Comparison of ENCODE assay signal across 30 cellular contexts in genomic region chr2:71587509-71588073, GRCh38.
"Had no signal": no experiment of that assay in that cellular context is flagged by ENCODE, and none has a peak within 500 bp of the region (broad histone marks: within the 10 kb centered on the region; RNA-seq: fewer than 3 reads in every experiment).

No MANE protein-coding gene starts in this region.

- H3K27me3 ChIP-seq: brain microvascular endothelial cell, dorsolateral prefrontal cortex, esophagus muscularis mucosa, gastrocnemius medialis, heart left ventricle had no signal

- H3K36me3 Mint-ChIP-seq: activated naive CD8-positive, alpha-beta T cell; WTC11 had no signal

- DNase-seq: activated CD4-positive, alpha-beta T cell treated with anti-CD3 and anti-CD28 coated beads for 48 hours; activated CD4-positive, alpha-beta T cell treated with anti-CD3 and anti-CD28 coated beads, Interleukin-2, amount 50 U/mL, for 1 hour; activated CD4-positive, alpha-beta T cell treated with anti-CD3 and anti-CD28 coated beads, Interleukin-2, amount 50 U/mL, for 48 hours; activated CD8-positive, alpha-beta memory T cell treated with anti-CD3 and anti-CD28 coated beads for 24 hours; activated CD8-positive, alpha-beta T cell treated with anti-CD3 and anti-CD28 coated beads for 36 hours; activated effector memory CD4-positive, alpha-beta T cell treated with Interleukin-2 at 50 U/mL for 16 hours; activated gamma-delta T cell treated with Interleukin-2 at 50 U/mL for 16 hours; activated naive CD4-positive, alpha-beta T cell treated with anti-CD3 and anti-CD28 coated beads, Interleukin-2, amount 50 U/mL, for 16 hours; activated naive CD4-positive, alpha-beta T cell treated with Interleukin-2 at 50 U/mL for 16 hours; activated T-cell treated with anti-CD3 and anti-CD28 coated beads, Interleukin-2, amount 50 U/mL, for 4 hours; amniotic stem cell; anterior cingulate cortex; brain microvascular endothelial cell; dorsolateral prefrontal cortex; effector memory CD4-positive, alpha-beta T cell; endodermal cell; erythroblast; foreskin keratinocyte; gastrocnemius medialis; glutamatergic neuron; heart left ventricle; T-helper 2 cell had no signal

- H3K4me3 ChIP-seq: coronary artery, dorsolateral prefrontal cortex, esophagus muscularis mucosa, gastrocnemius medialis, heart left ventricle had no signal

- H3K36me3 ChIP-seq: brain microvascular endothelial cell had no signal

- H3K4me1 ChIP-seq: foreskin keratinocyte, heart left ventricle had no signal

- H3K4me3 Mint-ChIP-seq: activated CD8-positive, alpha-beta T cell treated with anti-CD3 and anti-CD28 coated beads for 36 hours; activated naive CD8-positive, alpha-beta T cell; activated T-cell treated with anti-CD3 and anti-CD28 coated beads, Interleukin-2, amount 50 U/mL, for 4 hours; activated T-helper 17 cell treated with anti-CD3 and anti-CD28 coated beads, Interleukin-2, amount 50 U/mL, for 72 hours; central memory CD8-positive, alpha-beta T cell; dendritic cell treated with granulocyte-macrophage colony-stimulating factor and Interleukin-4, amounts not matched to agents 40 ng/mL and 50 ng/mL, for 4 days; endodermal cell; WTC11 had no signal

- H3K27ac Mint-ChIP-seq: activated CD8-positive, alpha-beta T cell treated with anti-CD3 and anti-CD28 coated beads for 36 hours; activated naive CD8-positive, alpha-beta T cell; activated T-helper 17 cell treated with anti-CD3 and anti-CD28 coated beads, Interleukin-2, amount 50 U/mL, for 72 hours; endodermal cell; WTC11 had no signal

- H3K4me1 Mint-ChIP-seq: activated T-helper 17 cell treated with anti-CD3 and anti-CD28 coated beads, Interleukin-2, amount 50 U/mL, for 72 hours; central memory CD8-positive, alpha-beta T cell had no signal

- H3K27me3 Mint-ChIP-seq: activated CD8-positive, alpha-beta T cell treated with anti-CD3 and anti-CD28 coated beads for 36 hours; activated naive CD8-positive, alpha-beta T cell; activated T-helper 17 cell treated with anti-CD3 and anti-CD28 coated beads, Interleukin-2, amount 50 U/mL, for 72 hours; dendritic cell treated with granulocyte-macrophage colony-stimulating factor and Interleukin-4, amounts not matched to agents 40 ng/mL and 50 ng/mL, for 4 days had no signal

- H3K9me3 Mint-ChIP-seq: activated CD8-positive, alpha-beta T cell treated with anti-CD3 and anti-CD28 coated beads for 36 hours; activated T-cell treated with anti-CD3 and anti-CD28 coated beads, Interleukin-2, amount 50 U/mL, for 4 hours; activated T-helper 17 cell treated with anti-CD3 and anti-CD28 coated beads, Interleukin-2, amount 50 U/mL, for 72 hours; central memory CD8-positive, alpha-beta T cell; dendritic cell treated with granulocyte-macrophage colony-stimulating factor and Interleukin-4, amounts not matched to agents 40 ng/mL and 50 ng/mL, for 4 days; endodermal cell; WTC11 had no signal

- H3K9me3 ChIP-seq: esophagus muscularis mucosa, gastrocnemius medialis, heart left ventricle had no signal

- ATAC-seq: activated CD8-positive, alpha-beta T cell treated with anti-CD3 and anti-CD28 coated beads for 36 hours; activated T-cell treated with anti-CD3 and anti-CD28 coated beads, Interleukin-2, amount 50 U/mL, for 4 hours; activated T-helper 17 cell treated with anti-CD3 and anti-CD28 coated beads, Interleukin-2, amount 50 U/mL, for 72 hours; foreskin keratinocyte; gastrocnemius medialis; heart left ventricle had no signal

- H3K27ac ChIP-seq: brain microvascular endothelial cell, coronary artery, esophagus muscularis mucosa, foreskin keratinocyte, gastrocnemius medialis, heart left ventricle, VCaP had no signal
